ENCODE assay signal across 22 cellular contexts in genomic region chr2:3956892-3957291, GRCh38.
"Had no signal": no experiment of that assay in that cellular context is flagged by ENCODE, and none has a peak within 500 bp of the region (broad histone marks: within the 10 kb centered on the region; RNA-seq: fewer than 3 reads in every experiment).

No MANE protein-coding gene starts in this region.

- ATAC-seq: activated CD8-positive, alpha-beta memory T cell treated with anti-CD3 and anti-CD28 coated beads, Interleukin-2, amount 10 ng/mL, durations not matched to agents 7 days and 5 days had no signal

- H3K27me3 Mint-ChIP-seq: activated B cell treated with CpG ODN at 0.5 μM for 24 hours; activated CD4-positive, alpha-beta T cell treated with anti-CD3 and anti-CD28 coated beads, Interleukin-2, amount 10 ng/mL, durations not matched to agents 24 days and 14 days; activated CD8-positive, alpha-beta memory T cell treated with anti-CD3 and anti-CD28 coated beads, Interleukin-2, amount 10 ng/mL, durations not matched to agents 7 days and 5 days; activated T-cell treated with anti-CD3 and anti-CD28 coated beads, Interleukin-2, amount 50 U/mL, for 24 hours had no signal

- H3K4me3 Mint-ChIP-seq: activated B cell treated with CpG ODN at 0.5 μM for 24 hours; activated CD4-positive, alpha-beta T cell treated with anti-CD3 and anti-CD28 coated beads, Interleukin-2, amount 10 ng/mL, durations not matched to agents 24 days and 14 days; activated CD8-positive, alpha-beta memory T cell treated with anti-CD3 and anti-CD28 coated beads, Interleukin-2, amount 10 ng/mL, durations not matched to agents 7 days and 5 days; activated naive CD4-positive, alpha-beta T cell treated with anti-CD3 and anti-CD28 coated beads, Interleukin-2, amount 50 U/mL, for 24 hours; activated T-cell treated with anti-CD3 and anti-CD28 coated beads, Interleukin-2, amount 50 U/mL, for 24 hours; activated T-helper 1 cell treated with anti-CD3 and anti-CD28 coated beads, Interleukin-12 subunit alpha, Interleukin-12 subunit beta, Interleukin-2, Interleukin-4 antibody, amounts not matched to agents 30 ng/mL and 10 ng/mL and 1 ng/mL, durations not matched to agents 14 hours and 24 hours and 36 hours; T-helper 1 cell treated with Interleukin-12 subunit alpha and Interleukin-12 subunit beta and Interleukin-4 antibody, amounts not matched to agents 30 μg/mL and 1 μg/mL, for 36 hours had no signal

- H3K4me1 Mint-ChIP-seq: activated B cell treated with CpG ODN at 0.5 μM for 24 hours; activated CD4-positive, alpha-beta T cell treated with anti-CD3 and anti-CD28 coated beads, Interleukin-2, amount 10 ng/mL, durations not matched to agents 24 days and 14 days; activated CD8-positive, alpha-beta memory T cell treated with anti-CD3 and anti-CD28 coated beads, Interleukin-2, amount 10 ng/mL, durations not matched to agents 7 days and 5 days; activated naive CD4-positive, alpha-beta T cell treated with anti-CD3 and anti-CD28 coated beads, Interleukin-2, amount 50 U/mL, for 24 hours had no signal

- H3K27ac Mint-ChIP-seq: activated B cell treated with CpG ODN at 0.5 μM for 24 hours; activated CD4-positive, alpha-beta T cell treated with anti-CD3 and anti-CD28 coated beads, Interleukin-2, amount 10 ng/mL, durations not matched to agents 24 days and 14 days; activated CD8-positive, alpha-beta memory T cell treated with anti-CD3 and anti-CD28 coated beads, Interleukin-2, amount 10 ng/mL, durations not matched to agents 7 days and 5 days; activated naive CD4-positive, alpha-beta T cell treated with anti-CD3 and anti-CD28 coated beads, Interleukin-2, amount 50 U/mL, for 24 hours; activated T-cell treated with anti-CD3 and anti-CD28 coated beads, Interleukin-2, amount 50 U/mL, for 24 hours; activated T-helper 1 cell treated with anti-CD3 and anti-CD28 coated beads, Interleukin-12 subunit alpha, Interleukin-12 subunit beta, Interleukin-2, Interleukin-4 antibody, amounts not matched to agents 30 ng/mL and 10 ng/mL and 1 ng/mL, durations not matched to agents 14 hours and 24 hours and 36 hours; T-helper 1 cell treated with Interleukin-12 subunit alpha and Interleukin-12 subunit beta and Interleukin-4 antibody, amounts not matched to agents 30 μg/mL and 1 μg/mL, for 36 hours had no signal

- H3K9me3 Mint-ChIP-seq: activated B cell treated with CpG ODN at 0.5 μM for 24 hours; activated CD4-positive, alpha-beta T cell treated with anti-CD3 and anti-CD28 coated beads, Interleukin-2, amount 10 ng/mL, durations not matched to agents 24 days and 14 days; activated naive CD4-positive, alpha-beta T cell treated with anti-CD3 and anti-CD28 coated beads, Interleukin-2, amount 50 U/mL, for 24 hours; activated T-cell treated with anti-CD3 and anti-CD28 coated beads, Interleukin-2, amount 50 U/mL, for 24 hours; activated T-helper 1 cell treated with anti-CD3 and anti-CD28 coated beads, Interleukin-12 subunit alpha, Interleukin-12 subunit beta, Interleukin-2, Interleukin-4 antibody, amounts not matched to agents 30 ng/mL and 10 ng/mL and 1 ng/mL, durations not matched to agents 14 hours and 24 hours and 36 hours; T-helper 1 cell treated with Interleukin-12 subunit alpha and Interleukin-12 subunit beta and Interleukin-4 antibody, amounts not matched to agents 30 μg/mL and 1 μg/mL, for 36 hours had no signal

- DNase-seq: activated B cell treated with CpG ODN at 0.5 μM for 24 hours; activated CD4-positive, alpha-beta T cell treated with anti-CD3 and anti-CD28 coated beads for 1 hour; activated CD4-positive, alpha-beta T cell treated with anti-CD3 and anti-CD28 coated beads, Interleukin-2, amount 10 ng/mL, durations not matched to agents 24 days and 14 days; activated CD4-positive, alpha-beta T cell treated with anti-CD3 and anti-CD28 coated beads, Interleukin-2, amount 50 U/mL, for 48 hours; activated CD8-positive, alpha-beta memory T cell treated with anti-CD3 and anti-CD28 coated beads, Interleukin-2, amount 10 ng/mL, durations not matched to agents 7 days and 5 days; activated effector memory CD4-positive, alpha-beta T cell treated with Interleukin-2 at 50 U/mL for 16 hours; activated naive CD4-positive, alpha-beta T cell; activated T-cell treated with anti-CD3 and anti-CD28 coated beads, Interleukin-2, amount 50 U/mL, for 24 hours; aorta; central memory CD4-positive, alpha-beta T cell; KG1; NCI-H1417 treated with DMSO at 0.1 percent for 48 hours; NCI-H1694; NCI-H2029; NCI-H2107; NCI-H2171 treated with DMSO at 0.1 percent for 48 hours; NCI-H226; NCI-H526 treated with DMSO at 0.1 percent for 48 hours; NCI-H82 had no signal

- H3K36me3 Mint-ChIP-seq: activated CD8-positive, alpha-beta memory T cell treated with anti-CD3 and anti-CD28 coated beads, Interleukin-2, amount 10 ng/mL, durations not matched to agents 7 days and 5 days; activated naive CD4-positive, alpha-beta T cell treated with anti-CD3 and anti-CD28 coated beads, Interleukin-2, amount 50 U/mL, for 24 hours had no signal
